In genomic region chr19:44113784-44114390, GRCh38 we compare ENCODE assay signal across 8 cellular contexts. TPM values are rescaled to one million over a fixed set of nuclear protein-coding genes. Genes with fewer than 3 reads are reported as not detected.
A peak's percentile ranks its signal among the peaks of the same experiment; 100 is the strongest.
DNase-seq lines count a peak whose midpoint lies in the region; ATAC-seq and TF ChIP-seq lines count a peak whose summit lies in the region.

No MANE protein-coding gene starts in this region.

- POLR2A ChIA-PET in CD8-positive, alpha-beta T cell (lab: Charles Lee) = interaction anchor here (1.8 kb wide), 1 partner anchor 179 kb away, joined by 4 read pairs; the partner anchor contains the start of gene ZNF45
- POLR2A ChIA-PET in HCT116 (lab: Charles Lee) = no interaction called here
- POLR2A ChIA-PET in T-cell (lab: Charles Lee) = no interaction called here

- H3K27me3 Mint-ChIP-seq in CD8-positive, alpha-beta T cell (ENCODE audit: low read depth) = no peaks in the 10 kb centered on the region
- no peaks in the 10 kb centered on the region for H3K27me3 Mint-ChIP-seq in T-cell

- H4K20me1 ChIP-seq in HCT116 (ENCODE audit: insufficient read depth) = no peaks in the 10 kb centered on the region

- H3K4me2 ChIP-seq in HCT116 (ENCODE audit: low read length) = peak overlapping the region; percentile 90

- ATAC-seq in CD8-positive, alpha-beta T cell = no peak
- ATAC-seq in HCT116 (no peak), T-cell (replicated peaks in 1 of 4) (no peak), HG03565 (IDR thresholded peaks at IDR 0.05; ENCODE audit: unreplicated experiment) (no peak)

- BruUV-seq in HCT116 (replicated peaks; lab: Mats Ljungman, UMichigan) = TSS peak; percentile 74

- no peak for TF ChIP-seq CTCF in CD8-positive, alpha-beta T cell (IDR thresholded peaks at IDR 0.05)
- TF ChIP-seq CTCF in HCT116 (IDR thresholded peaks at IDR 0.05 in 2 of 3, conservative IDR thresholded peaks at IDR 0.05 in 1 of 3; ENCODE audit: borderline replicate concordance in 1 of 3, insufficient read depth in 1 of 3, low read depth in 2 of 3, low read length in 2 of 3) = no peak

- peaks cover 8% of the 10 kb centered on the region for H3K9me3 ChIP-seq in CD8-positive, alpha-beta T cell (ENCODE audit: low read length)
- H3K9me3 ChIP-seq in HCT116 (ENCODE audit: control insufficient read depth in 1 of 2, insufficient read depth in 1 of 2, low read depth in 1 of 2, low read length in 2 of 2) (no peaks in the 10 kb centered on the region), esophagus (ENCODE audit: control insufficient read depth in 2 of 2, insufficient read depth in 1 of 2, low read depth in 1 of 2, low read length in 1 of 2) (peaks cover 0 to 3% of the 10 kb centered on the region in 2 donors), neuron (ENCODE audit: low read length) (peaks cover 7% of the 10 kb centered on the region)

- peaks cover 46% of the 10 kb centered on the region for H3K36me3 Mint-ChIP-seq in CD8-positive, alpha-beta T cell
- H3K36me3 Mint-ChIP-seq in T-cell = peaks cover 35% of the 10 kb centered on the region

- intact Hi-C loops in CD8-positive, alpha-beta T cell (cut with DNase I, micrococcal nuclease) = loop anchor here (1.0 to 5.0 kb wide), 12 partner anchors 20 to 386 kb away; partner anchors contain the start of genes ZNF224 (in 2 of the 2), ZNF226 (in 2 of the 2), ZNF227 (in 2 of the 2) and ZNF230 (in 2 of the 2)
- intact Hi-C loops in HCT116 (cut with micrococcal nuclease) = loop anchor here (1.0 to 2.0 kb wide), 5 partner anchors 19 to 191 kb away; partner anchors contain the start of genes ZNF224, ZNF227, ZNF230 and ZNF235

- no peaks in the 10 kb centered on the region for H3K27me3 ChIP-seq in CD8-positive, alpha-beta T cell (ENCODE audit: insufficient read depth, low read length)
- H3K27me3 ChIP-seq in HCT116 (ENCODE audit: insufficient read depth, low read length) (no peaks in the 10 kb centered on the region), esophagus (ENCODE audit: control insufficient read depth in 1 of 2, insufficient read depth in 2 of 2, low read length in 2 of 2) (no peaks in the 10 kb centered on the region), neuron (ENCODE audit: insufficient read depth, low read length) (no peaks in the 10 kb centered on the region)

- peaks cover 16% of the 10 kb centered on the region for H3K9me3 Mint-ChIP-seq in CD8-positive, alpha-beta T cell
- H3K9me3 Mint-ChIP-seq in T-cell = peaks cover 10 to 19% (median 17%) of the 10 kb centered on the region in 3 donors

- CTCF ChIA-PET in CD8-positive, alpha-beta T cell (lab: Charles Lee) = interaction anchor here (0.7 kb wide), 2 partner anchors 18 to 35 kb away, joined by 3 to 7 read pairs; no protein-coding TSS in a partner anchor
- CTCF ChIA-PET in HCT116 (lab: Charles Lee) (no interaction called here), T-cell (lab: Charles Lee) (no interaction called here)

- DNase-seq in CD8-positive, alpha-beta T cell = peak in 2 of 7 experiments; percentile 0 to 13
- DNase-seq in HCT116 (ENCODE audit: low read depth, low spot score) = no peak
- DNase-seq in T-cell = no peak
- no peak for DNase-seq in SW 1271 (lab: John Stamatoyannopoulos, UW)
- DNase-seq in hippocampal formation (lab: John Stamatoyannopoulos, UW) = no peak

- RAD21 ChIA-PET in HCT116 (lab: Charles Lee; ENCODE audit: low non-redundant PET in 1 of 2, low total read pairs in 2 of 2, uncharacterized antibody in 2 of 2, unreplicated experiment in 2 of 2) = no interaction called here

- peak overlapping the region; percentile 93 for H3K27ac Mint-ChIP-seq in CD8-positive, alpha-beta T cell
- H3K27ac Mint-ChIP-seq in T-cell = peak overlapping the region in 1 of 2 donors; percentile 89

- peak overlapping the region; percentile 59 for H2AFZ ChIP-seq in HCT116 (ENCODE audit: low read depth, low read length, poor library complexity, severe bottlenecking)
- peak overlapping the region; percentile 58 for H2AFZ ChIP-seq in neuron (ENCODE audit: low read depth, low read length)

- H3K79me2 ChIP-seq in HCT116 (ENCODE audit: insufficient read depth, low read length) = no peaks in the 10 kb centered on the region

- TF ChIP-seq RAD21 in HCT116 (IDR thresholded peaks at IDR 0.05; ENCODE audit: low read depth) = no peak

- H3K27ac ChIP-seq in CD8-positive, alpha-beta T cell (ENCODE audit: low read depth, low read length) = peak overlapping the region; percentile 40
- H3K27ac ChIP-seq in HCT116 (ENCODE audit: low read depth, low read length) (peak overlapping the region; percentile 34; the same call in 1 of the 2 replicates), esophagus (ENCODE audit: low read depth in 2 of 2, low read length in 1 of 2) (peak overlapping the region; percentile 11 to 87)

- no peak for TF ChIP-seq POLR2A in HCT116 (IDR thresholded peaks at IDR 0.05; ENCODE audit: borderline replicate concordance, extremely low read depth, insufficient read depth, insufficient read length)

- H3K4me3 ChIP-seq in CD8-positive, alpha-beta T cell (ENCODE audit: low read depth, low read length) = peak overlapping the region; percentile 92
- H3K4me3 ChIP-seq in HCT116 (replicated peaks in 1 of 2; ENCODE audit: low read depth in 1 of 2, low read length in 2 of 2) (peak overlapping the region; percentile 72 to 87), esophagus (ENCODE audit: low read depth in 1 of 2, low read length in 2 of 2) (peak overlapping the region; percentile 95 to 96), neuron (ENCODE audit: low read length) (peak overlapping the region; percentile 94)

- H3K4me3 Mint-ChIP-seq in CD8-positive, alpha-beta T cell = peak overlapping the region; percentile 99
- H3K4me3 Mint-ChIP-seq in T-cell = peak overlapping the region; percentile 96 to 97 (median 97)

- peaks cover 14% of the 10 kb centered on the region for H3K4me1 ChIP-seq in CD8-positive, alpha-beta T cell (ENCODE audit: insufficient read depth, low read length)
- H3K4me1 ChIP-seq in HCT116 (ENCODE audit: control insufficient read depth in 1 of 2, insufficient read depth in 2 of 2, low read length in 2 of 2) (peaks cover 2 to 10% of the 10 kb centered on the region in 2 experiments; a peak in 1 of 4 replicates), esophagus (ENCODE audit: control insufficient read depth in 2 of 2, insufficient read depth in 2 of 2, low read length in 1 of 2) (peaks cover 3% of the 10 kb centered on the region in 2 donors), neuron (ENCODE audit: insufficient read depth, low read length) (peaks cover 3% of the 10 kb centered on the region)

- WGBS in esophagus, 2 donors = 3 to 4% methylated on average over 18 of the region's 18 CpGs

- H3K4me1 Mint-ChIP-seq in CD8-positive, alpha-beta T cell (ENCODE audit: low read depth) = peaks cover 34% of the 10 kb centered on the region
- peaks cover 35 to 38% (median 35%) of the 10 kb centered on the region in 3 donors for H3K4me1 Mint-ChIP-seq in T-cell

- H3K9ac ChIP-seq in HCT116 (ENCODE audit: low read length) = peak overlapping the region; percentile 51

- no peaks in the 10 kb centered on the region for H3K9me2 ChIP-seq in HCT116 (ENCODE audit: insufficient read depth)

- H3K36me3 ChIP-seq in CD8-positive, alpha-beta T cell (ENCODE audit: insufficient read depth, low read length) = peaks cover 12% of the 10 kb centered on the region
- H3K36me3 ChIP-seq in HCT116 (ENCODE audit: control insufficient read depth in 1 of 2, insufficient read depth in 2 of 2, low read length in 2 of 2) = peaks cover 3% of the 10 kb centered on the region in 2 experiments; a peak in 1 of 4 replicates
- H3K36me3 ChIP-seq in esophagus (ENCODE audit: control insufficient read depth in 2 of 2, insufficient read depth in 2 of 2, low read length in 1 of 2) = peaks cover 0 to 7% of the 10 kb centered on the region in 2 donors
- peaks cover 19% of the 10 kb centered on the region for H3K36me3 ChIP-seq in neuron (ENCODE audit: insufficient read depth, low read length)

TF ChIP-seq in HCT116, 20 proteins besides CTCF, POLR2A, EP300 and RAD21 (continues in another document):
- TF ChIP-seq SIN3A (IDR thresholded peaks at IDR 0.05; ENCODE audit: low read depth) (no peak), ZFX (IDR thresholded peaks at IDR 0.05) (no peak), TCF7L2 (IDR thresholded peaks at IDR 0.05; ENCODE audit: borderline replicate concordance, extremely low read depth, insufficient read depth, insufficient read length) (no peak), EZH2 (IDR thresholded peaks at IDR 0.05) (no peak)

RNA-seq across cellular contexts. Expression of gene ZNF225, which starts 0.7 kb away (rescaled TPM):
- 1 to 10 TPM; 1.3 to 1.6 TPM for total RNA-seq in CD8-positive, alpha-beta T cell
- total RNA-seq in HCT116 (2021; ENCODE audit: unreplicated experiment) (2.8 TPM), T-cell (10 to 100 TPM in 1 of 5 donors, 1 to 10 TPM in 4; 1.6 to 10.6 (median 9.8) TPM)
- 0.94 and 1.1 TPM in 2 replicates for polyA plus RNA-seq in HCT116 (2012)
- under 1 TPM; 0.81 to 0.92 TPM for polyA plus RNA-seq in esophagus

RNA-seq across cellular contexts. Expression of gene ZNF224, which starts 19.7 kb away (rescaled TPM):
- 10 to 100 TPM; 18.2 to 22.5 TPM for total RNA-seq in CD8-positive, alpha-beta T cell
- total RNA-seq in HCT116 (2021; ENCODE audit: unreplicated experiment) (15.1 TPM), T-cell (10 to 100 TPM; 42.2 to 72.3 (median 71.2) TPM)
- polyA plus RNA-seq in HCT116 (2012) = 7.2 and 8.8 TPM in 2 replicates
- polyA plus RNA-seq in esophagus = 10 to 100 TPM in 1 of 2 donors, 1 to 10 TPM in 1; 6.6 to 10.6 TPM

RNA-seq across cellular contexts. Expression of gene ZNF234, which starts 27.5 kb away (rescaled TPM):
- total RNA-seq in CD8-positive, alpha-beta T cell = 1 to 10 TPM; 2.2 to 2.4 TPM
- 3.4 TPM for total RNA-seq in HCT116 (2021; ENCODE audit: unreplicated experiment)
- 0.80 and 1.9 TPM in 2 replicates for polyA plus RNA-seq in HCT116 (2012)
- total RNA-seq in T-cell = 10 to 100 TPM in 3 of 5 donors, 1 to 10 TPM in 2; 3.3 to 21.5 (median 18.6) TPM
- polyA plus RNA-seq in esophagus = 1 to 10 TPM; 2.0 to 2.4 TPM

RNA-seq across cellular contexts. Expression of gene ZNF284, which starts 41.9 kb away (rescaled TPM):
- total RNA-seq in CD8-positive, alpha-beta T cell = 1 to 10 TPM in 1 of 2 experiments, under 1 TPM in 1; 0.64 to 1.2 TPM
- total RNA-seq in HCT116 (2021; ENCODE audit: unreplicated experiment) (not detected), T-cell (1 to 10 TPM; 2.6 to 5.9 (median 4.9) TPM)
- polyA plus RNA-seq in HCT116 (2012) = not detected in 2 replicates
- under 1 TPM; 0.32 to 0.67 TPM for polyA plus RNA-seq in esophagus

RNA-seq across cellular contexts. Expression of gene ZNF226, which starts 51.0 kb away (rescaled TPM):
- 10 to 100 TPM in 1 of 2 experiments, 1 to 10 TPM in 1; 9.1 to 10.8 TPM for total RNA-seq in CD8-positive, alpha-beta T cell
- total RNA-seq in HCT116 (2021; ENCODE audit: unreplicated experiment) (17.4 TPM), T-cell (10 to 100 TPM; 12.3 to 42.0 (median 38.0) TPM)
- polyA plus RNA-seq in HCT116 (2012) = 6.0 and 11.7 TPM in 2 replicates
- polyA plus RNA-seq in esophagus = 10 to 100 TPM; 10.0 to 11.5 TPM
